In genomic region chr19:13058951-13059660, GRCh38 we compare ENCODE assay signal across 13 cellular contexts. TPM values are rescaled to one million over a fixed set of nuclear protein-coding genes. Genes with fewer than 3 reads are reported as not detected.
A peak's percentile ranks its signal among the peaks of the same experiment; 100 is the strongest.
DNase-seq lines count a peak whose midpoint lies in the region; ATAC-seq and TF ChIP-seq lines count a peak whose summit lies in the region.
"Had no signal": no experiment of that assay in that cellular context is flagged by ENCODE, and none has a peak within 500 bp of the region (broad histone marks: within the 10 kb centered on the region; RNA-seq: fewer than 3 reads in every experiment).

No MANE protein-coding gene starts in this region.

- H3K36me3 ChIP-seq in osteoblast (ENCODE audit: insufficient read depth, low read length): no peaks in the 10 kb centered on the region
- H3K36me3 ChIP-seq: BLaER1 treated with 17β-estradiol and CSF1 and Interleukin-3, amounts not matched to agents 10 nM and 100 nM had no signal

- intact Hi-C loops in posterior vena cava (cut with DNase I): loop anchor here in 1 of 2 donors (5.0 kb wide), 1 partner anchor 42 kb away; no protein-coding TSS in a partner anchor

- H2AFZ ChIP-seq in osteoblast (ENCODE audit: low read length): no peak overlapping the region

- TF ChIP-seq CTCF in 22Rv1 (IDR thresholded peaks at IDR 0.05) (no peak), HFFc6 (IDR thresholded peaks at IDR 0.05) (no peak; the same call in 1 of the 2 replicates), coronary artery (IDR thresholded peaks at IDR 0.05) (no peak), osteoblast (IDR thresholded peaks at IDR 0.05; ENCODE audit: extremely low read depth, low read depth, low read length) (no peak), GM10266 (IDR thresholded peaks at IDR 0.05; ENCODE audit: control insufficient read depth, insufficient read depth, low read depth, missing control alignments) (no peak)

- no peaks in the 10 kb centered on the region for H3K9me3 ChIP-seq in osteoblast (ENCODE audit: low read depth, low read length)
- H3K9me3 ChIP-seq: BLaER1 treated with 17β-estradiol and CSF1 and Interleukin-3, amounts not matched to agents 10 nM and 100 nM had no signal

- H3K27me3 ChIP-seq in osteoblast (ENCODE audit: insufficient read depth, low read length): no peaks in the 10 kb centered on the region
- H3K27me3 ChIP-seq: BLaER1 treated with 17β-estradiol and CSF1 and Interleukin-3, amounts not matched to agents 10 nM and 100 nM had no signal

- H3K4me3 ChIP-seq in coronary artery: no peak overlapping the region
- H3K4me3 ChIP-seq in osteoblast (ENCODE audit: insufficient read depth, low read length): no peak overlapping the region
- H3K4me3 ChIP-seq: BLaER1 treated with 17β-estradiol and CSF1 and Interleukin-3, amounts not matched to agents 10 nM and 100 nM; smooth muscle cell had no signal

- no peaks in the 10 kb centered on the region for H3K36me3 Mint-ChIP-seq in HFFc6 (ENCODE audit: low read depth)
- H3K36me3 Mint-ChIP-seq: activated naive CD8-positive, alpha-beta T cell had no signal

- no peak overlapping the region for H3K4me2 ChIP-seq in osteoblast (ENCODE audit: insufficient read depth, low read length)
- H3K4me2 ChIP-seq: smooth muscle cell had no signal

- H3K27ac Mint-ChIP-seq in HFFc6: peak overlapping the region; percentile 53; the same call in 1 of the 2 replicates
- H3K27ac Mint-ChIP-seq: activated naive CD8-positive, alpha-beta T cell had no signal

- DNase-seq in HFFc6: no peak
- no peak for DNase-seq in coronary artery (ENCODE audit: low spot score)
- peak; percentile 73 for DNase-seq in osteoblast (ENCODE audit: insufficient read length, low spot score, missing footprints)
- DNase-seq in GM10266 (ENCODE audit: extremely low spot score): no peak
- DNase-seq in posterior vena cava (ENCODE audit: low spot score): no peak
- DNase-seq: NCI-H2107 had no signal

- H3K27ac ChIP-seq in 22Rv1: peak overlapping the region; percentile 68
- peak overlapping the region; percentile 69 to 90 for H3K27ac ChIP-seq in coronary artery
- no peak overlapping the region for H3K27ac ChIP-seq in osteoblast (ENCODE audit: low read depth, low read length)

- H3K4me3 Mint-ChIP-seq in HFFc6: no peak overlapping the region
- H3K4me3 Mint-ChIP-seq: activated naive CD8-positive, alpha-beta T cell had no signal

- no peak for ATAC-seq in GM18870 (IDR thresholded peaks at IDR 0.05; ENCODE audit: unreplicated experiment)
- no peak for ATAC-seq in GM18519 (IDR thresholded peaks at IDR 0.05; ENCODE audit: low FRiP score, unreplicated experiment)

- peaks cover 29% of the 10 kb centered on the region for H4K20me1 ChIP-seq in osteoblast (ENCODE audit: insufficient read depth, low read length)

- H3K4me1 Mint-ChIP-seq in HFFc6 (ENCODE audit: low read depth): peaks cover 82% of the 10 kb centered on the region

- H3K27me3 Mint-ChIP-seq in HFFc6 (ENCODE audit: insufficient read depth): peaks cover 2% of the 10 kb centered on the region; the same call in 1 of the 2 replicates
- H3K27me3 Mint-ChIP-seq: activated naive CD8-positive, alpha-beta T cell had no signal

- peaks cover 87% of the 10 kb centered on the region for H3K79me2 ChIP-seq in osteoblast (ENCODE audit: insufficient read depth, low read length)

- H3K4me1 ChIP-seq in osteoblast (ENCODE audit: insufficient read depth, low read length): peaks cover 77% of the 10 kb centered on the region

- H3K9me3 Mint-ChIP-seq in HFFc6: no peaks in the 10 kb centered on the region

RNA-seq across cellular contexts. Expression of gene LYL1, which starts 43.6 kb away (rescaled TPM):
- 1 to 10 TPM; 1.5 to 5.1 (median 4.2) TPM for total RNA-seq in HFFc6 (2021; fragmentation: NEBNext Ultra II Directional; extraction: Animal tissue kit (Norgen Biotek cat#: 25700))
- total RNA-seq in osteoblast: 0.29 and 0.36 TPM in 2 replicates
- total RNA-seq in posterior vena cava: 10 to 100 TPM in 1 of 2 donors, 1 to 10 TPM in 1; 9.8 to 13.0 TPM
- total RNA-seq: LHCN-M2 had no signal

RNA-seq across cellular contexts. Expression of gene TRMT1, which starts 57.4 kb away (rescaled TPM):
- total RNA-seq in HFFc6 (2021; fragmentation: NEBNext Ultra II Directional; extraction: Animal tissue kit (Norgen Biotek cat#: 25700)): 10 to 100 TPM; 36.3 to 49.9 (median 39.6) TPM
- total RNA-seq in osteoblast: 18.6 and 29.7 TPM in 2 replicates
- 10 to 100 TPM; 21.9 to 24.1 TPM for total RNA-seq in posterior vena cava

RNA-seq across cellular contexts. Expression of gene NACC1, which starts 59.0 kb away (rescaled TPM):
- 100 to 1,000 TPM; 126 to 146 (median 139) TPM for total RNA-seq in HFFc6 (2021; fragmentation: NEBNext Ultra II Directional; extraction: Animal tissue kit (Norgen Biotek cat#: 25700))
- 53.9 and 62.5 TPM in 2 replicates for total RNA-seq in osteoblast
- 10 to 100 TPM; 37.6 to 39.7 TPM for total RNA-seq in posterior vena cava
